Comparison of ENCODE assay signal across 25 cellular contexts in genomic region chrX:105648732-105649131, GRCh38.
"Had no signal": no experiment of that assay in that cellular context is flagged by ENCODE, and none has a peak within 500 bp of the region (broad histone marks: within the 10 kb centered on the region; RNA-seq: fewer than 3 reads in every experiment).

No MANE protein-coding gene starts in this region.

- H3K36me3 Mint-ChIP-seq: naive B cell; neural progenitor cell; stimulated activated naive B cell treated with anti-CD40 and anti-IgM and Interleukin-4, amounts not matched to agents 10 μg/mL and 1 μg/mL and 100 μg/mL, for 72 hours had no signal

- H3K27me3 ChIP-seq: colonic mucosa, esophagus squamous epithelium, neural progenitor cell, right lobe of liver, tibial nerve, upper lobe of left lung had no signal

- ATAC-seq: heart right ventricle; left ventricle myocardium superior; lower lobe of right lung; mucosa of descending colon; natural killer cell treated with Interleukin-12 subunit alpha and Interleukin-12 subunit beta and Interleukin-15 and Interleukin-18, amount 100 ng/mL, for 72 hours; right lobe of liver; stimulated activated naive B cell treated with anti-CD40 and anti-IgM and Interleukin-4, amounts not matched to agents 10 μg/mL and 1 μg/mL and 100 μg/mL, for 72 hours had no signal

- H3K4me3 Mint-ChIP-seq: dendritic cell treated with granulocyte-macrophage colony-stimulating factor and Interleukin-4, amounts not matched to agents 40 ng/mL and 50 ng/mL, for 4 days; naive B cell; natural killer cell treated with Interleukin-12 subunit alpha and Interleukin-12 subunit beta and Interleukin-15 and Interleukin-18, amount 100 ng/mL, for 72 hours; neural progenitor cell; stimulated activated naive B cell treated with anti-CD40 and anti-IgM and Interleukin-4, amounts not matched to agents 10 μg/mL and 1 μg/mL and 100 μg/mL, for 72 hours; stimulated activated naive CD8-positive, alpha-beta T cell treated with anti-CD3 and anti-CD28 coated beads, Interleukin-15, Interleukin-2, amounts not matched to agents 100 ng/mL and 50 ng/mL, for 24 hours had no signal

- H3K27ac ChIP-seq: colonic mucosa, esophagus squamous epithelium, heart right ventricle, lower lobe of right lung, neural progenitor cell, parathyroid adenoma, right lobe of liver, thoracic aorta, tibial nerve, upper lobe of left lung had no signal

- DNase-seq: colonic mucosa; effector CD8-positive, alpha-beta T cell; esophagus squamous epithelium; foreskin melanocyte; glutamatergic neuron; heart right ventricle; hippocampal formation; left ventricle myocardium superior; lower lobe of right lung; mucosa of descending colon; naive B cell; right lobe of liver; small intestine; stimulated activated CD4-positive, alpha-beta T cell treated with anti-CD3 and anti-CD28 coated beads, Interleukin-15, amount 100 ng/mL, for 24 hours; stimulated activated CD4-positive, alpha-beta T cell treated with anti-CD3 and anti-CD28 coated beads, Interleukin-2, amount 100 ng/mL, for 48 hours; stimulated activated naive B cell treated with anti-CD40 and anti-IgM and Interleukin-4, amounts not matched to agents 10 μg/mL and 1 μg/mL and 100 μg/mL, for 72 hours; upper lobe of left lung had no signal

- H2AFZ ChIP-seq: neural progenitor cell, parathyroid adenoma had no signal

- H3K4me2 ChIP-seq: neural progenitor cell had no signal

- H3K9me3 Mint-ChIP-seq: dendritic cell treated with granulocyte-macrophage colony-stimulating factor and Interleukin-4, amounts not matched to agents 40 ng/mL and 50 ng/mL, for 4 days; neural progenitor cell had no signal

- H3K4me1 ChIP-seq: colonic mucosa, esophagus squamous epithelium, heart right ventricle, lower lobe of right lung, neural progenitor cell, parathyroid adenoma, right lobe of liver, tibial nerve, upper lobe of left lung had no signal

- H3K9me3 ChIP-seq: colonic mucosa, esophagus squamous epithelium, heart right ventricle, lower lobe of right lung, mucosa of descending colon, right lobe of liver, thoracic aorta, tibial nerve, upper lobe of left lung had no signal

- H3K27me3 Mint-ChIP-seq: dendritic cell treated with granulocyte-macrophage colony-stimulating factor and Interleukin-4, amounts not matched to agents 40 ng/mL and 50 ng/mL, for 4 days; naive B cell; progenitor cell of endocrine pancreas; stimulated activated naive B cell treated with anti-CD40 and anti-IgM and Interleukin-4, amounts not matched to agents 10 μg/mL and 1 μg/mL and 100 μg/mL, for 72 hours; stimulated activated naive CD8-positive, alpha-beta T cell treated with anti-CD3 and anti-CD28 coated beads, Interleukin-15, Interleukin-2, amounts not matched to agents 100 ng/mL and 50 ng/mL, for 24 hours had no signal

- H3K27ac Mint-ChIP-seq: dendritic cell treated with granulocyte-macrophage colony-stimulating factor and Interleukin-4, amounts not matched to agents 40 ng/mL and 50 ng/mL, for 4 days; natural killer cell treated with Interleukin-12 subunit alpha and Interleukin-12 subunit beta and Interleukin-15 and Interleukin-18, amount 100 ng/mL, for 72 hours; neural progenitor cell; progenitor cell of endocrine pancreas; stimulated activated naive B cell treated with anti-CD40 and anti-IgM and Interleukin-4, amounts not matched to agents 10 μg/mL and 1 μg/mL and 100 μg/mL, for 72 hours; stimulated activated naive CD8-positive, alpha-beta T cell treated with anti-CD3 and anti-CD28 coated beads, Interleukin-15, Interleukin-2, amounts not matched to agents 100 ng/mL and 50 ng/mL, for 24 hours had no signal

- H3K4me1 Mint-ChIP-seq: naive B cell; neural progenitor cell; stimulated activated naive B cell treated with anti-CD40 and anti-IgM and Interleukin-4, amounts not matched to agents 10 μg/mL and 1 μg/mL and 100 μg/mL, for 72 hours had no signal

- H3K36me3 ChIP-seq: colonic mucosa, esophagus squamous epithelium, heart right ventricle, lower lobe of right lung, neural progenitor cell, right lobe of liver, thoracic aorta, tibial nerve, upper lobe of left lung had no signal

- H3K79me2 ChIP-seq: parathyroid adenoma had no signal

- H3K4me3 ChIP-seq: colonic mucosa, esophagus squamous epithelium, heart right ventricle, lower lobe of right lung, mucosa of descending colon, neural progenitor cell, right lobe of liver, thoracic aorta, tibial nerve, upper lobe of left lung had no signal
